In genomic region chr12:17016116-17016864, GRCh38 we compare ENCODE assay signal across 15 cellular contexts.
"Had no signal": no experiment of that assay in that cellular context is flagged by ENCODE, and none has a peak within 500 bp of the region (broad histone marks: within the 10 kb centered on the region; RNA-seq: fewer than 3 reads in every experiment).

No MANE protein-coding gene starts in this region.

- H3K4me1 Mint-ChIP-seq: activated CD4-positive, alpha-beta T cell treated with anti-CD3 and anti-CD28 coated beads for 36 hours; activated naive CD8-positive, alpha-beta T cell treated with anti-CD3 and anti-CD28 coated beads, Interleukin-2, amount 10 ng/mL, durations not matched to agents 7 days and 5 days; memory B cell; nephron had no signal

- DNase-seq: activated CD4-positive, alpha-beta T cell treated with anti-CD3 and anti-CD28 coated beads for 36 hours; activated CD8-positive, alpha-beta memory T cell treated with anti-CD3 and anti-CD28 coated beads, Interleukin-2, amount 50 U/mL, for 48 hours; activated CD8-positive, alpha-beta T cell treated with anti-CD3 and anti-CD28 coated beads for 36 hours; activated naive CD8-positive, alpha-beta T cell treated with anti-CD3 and anti-CD28 coated beads, Interleukin-2, amount 10 ng/mL, durations not matched to agents 7 days and 5 days; anterior cingulate cortex; dorsolateral prefrontal cortex; islet precursor cell; left lung; stimulated activated CD4-positive, alpha-beta T cell treated with anti-CD3 and anti-CD28 coated beads, Interleukin-2, amount 100 ng/mL, for 24 hours; stimulated activated naive CD8-positive, alpha-beta T cell treated with anti-CD3 and anti-CD28 coated beads, Interleukin-15, Interleukin-2, amounts not matched to agents 100 U/mL and 50 U/mL, for 24 hours; T-helper 9 cell; upper lobe of right lung had no signal

- H3K27me3 Mint-ChIP-seq: activated CD4-positive, alpha-beta T cell treated with anti-CD3 and anti-CD28 coated beads for 36 hours; activated CD8-positive, alpha-beta T cell treated with anti-CD3 and anti-CD28 coated beads for 36 hours; activated naive CD8-positive, alpha-beta T cell treated with anti-CD3 and anti-CD28 coated beads, Interleukin-2, amount 10 ng/mL, durations not matched to agents 7 days and 5 days; memory B cell had no signal

- H3K4me3 Mint-ChIP-seq: activated CD4-positive, alpha-beta T cell treated with anti-CD3 and anti-CD28 coated beads for 36 hours; activated CD8-positive, alpha-beta T cell treated with anti-CD3 and anti-CD28 coated beads for 36 hours; activated naive CD8-positive, alpha-beta T cell treated with anti-CD3 and anti-CD28 coated beads, Interleukin-2, amount 10 ng/mL, durations not matched to agents 7 days and 5 days; memory B cell; nephron had no signal

- H3K9me3 Mint-ChIP-seq: nephron had no signal

- ATAC-seq: activated CD4-positive, alpha-beta T cell treated with anti-CD3 and anti-CD28 coated beads for 36 hours; activated CD8-positive, alpha-beta T cell treated with anti-CD3 and anti-CD28 coated beads for 36 hours; left lung; sciatic nerve; stimulated activated naive CD8-positive, alpha-beta T cell treated with anti-CD3 and anti-CD28 coated beads, Interleukin-15, Interleukin-2, amounts not matched to agents 100 U/mL and 50 U/mL, for 24 hours had no signal

- H3K36me3 Mint-ChIP-seq: activated naive CD8-positive, alpha-beta T cell treated with anti-CD3 and anti-CD28 coated beads, Interleukin-2, amount 10 ng/mL, durations not matched to agents 7 days and 5 days; memory B cell had no signal

- H3K27ac Mint-ChIP-seq: activated CD4-positive, alpha-beta T cell treated with anti-CD3 and anti-CD28 coated beads for 36 hours; activated CD8-positive, alpha-beta T cell treated with anti-CD3 and anti-CD28 coated beads for 36 hours; activated naive CD8-positive, alpha-beta T cell treated with anti-CD3 and anti-CD28 coated beads, Interleukin-2, amount 10 ng/mL, durations not matched to agents 7 days and 5 days; memory B cell; nephron had no signal
